ENCODE assay signal across 9 cellular contexts in genomic region chr10:127945335-127945734, GRCh38. TPM values are rescaled to one million over a fixed set of nuclear protein-coding genes. Genes with fewer than 3 reads are reported as not detected.
A peak's percentile ranks its signal among the peaks of the same experiment; 100 is the strongest.
DNase-seq lines count a peak whose midpoint lies in the region; ATAC-seq, FAIRE-seq and TF ChIP-seq lines count a peak whose summit lies in the region.
"Had no signal": no experiment of that assay in that cellular context is flagged by ENCODE, and none has a peak within 500 bp of the region (broad histone marks: within the 10 kb centered on the region; RNA-seq: fewer than 3 reads in every experiment).

No MANE protein-coding gene starts in this region.

- H3K4me3 ChIP-seq in Jurkat, Clone E6-1 (ENCODE audit: low read length) = no peak overlapping the region
- H3K4me3 ChIP-seq in GM12878 (no peak overlapping the region), aorta (ENCODE audit: low read length in 2 of 2) (no peak overlapping the region)

- no TSS peak for BruUV-seq in GM12878 (replicated peaks; lab: Mats Ljungman, UMichigan)

- H2AFZ ChIP-seq in GM12878 (ENCODE audit: control insufficient read depth, low read depth, low read length) = no peak overlapping the region

- peak overlapping the region in 3 of 6 donors; percentile 8 to 67 (median 29) for H3K27ac Mint-ChIP-seq in naive B cell
- H3K27ac Mint-ChIP-seq: nephron had no signal

- H3K4me2 ChIP-seq in GM12878 (ENCODE audit: control insufficient read depth, insufficient read depth) = no peak overlapping the region

- no peaks in the 10 kb centered on the region for H3K36me3 ChIP-seq in GM12878 (ENCODE audit: control insufficient read depth in 2 of 2, insufficient read depth in 2 of 2, low read length in 1 of 2)
- H3K36me3 ChIP-seq in aorta (ENCODE audit: control insufficient read depth in 1 of 2, insufficient read depth in 2 of 2, low read length in 1 of 2) = no peaks in the 10 kb centered on the region

- H3K4me1 Mint-ChIP-seq in naive B cell = peaks cover 14 to 17% (median 17%) of the 10 kb centered on the region in 3 donors
- H3K4me1 Mint-ChIP-seq: nephron had no signal

- DNase-seq in Jurkat, Clone E6-1 (ENCODE audit: low read depth, low spot score) = peak; percentile 79
- DNase-seq in GM12878 (ENCODE audit: low read depth, low spot score) = no peak
- DNase-seq in naive B cell = peak; percentile 21
- DNase-seq in aorta = no peak
- DNase-seq in NCI-H510A treated with DMSO at 0.1 percent for 48 hours (lab: John Stamatoyannopoulos, UW) = no peak

- 0% methylated on average over 2 of the region's 2 CpGs for WGBS in GM12878 (ENCODE audit: insufficient coverage, insufficient replicate concordance, low lambda C conversion rate, missing lambda C conversion rate)
- WGBS in aorta, 2 donors = 83 to 92% methylated on average over 2 of the region's 2 CpGs

- POLR2A ChIA-PET in GM12878 (lab: Charles Lee) = no interaction called here

- in situ Hi-C loops in GM12878 (cut with MboI) = no loop called here

- TF ChIP-seq POLR2A in GM12878 (IDR thresholded peaks at IDR 0.05; ENCODE audit: low read depth, low read length) = no peak

- H3K27ac ChIP-seq in GM12878 (ENCODE audit: control insufficient read depth, insufficient read depth) (no peak overlapping the region), aorta (ENCODE audit: low read depth in 1 of 2, low read length in 2 of 2) (no peak overlapping the region)

- H4K20me1 ChIP-seq in GM12878 (ENCODE audit: control insufficient read depth, insufficient read depth) = no peaks in the 10 kb centered on the region

- intact Hi-C loops in GM12878 (cut with micrococcal nuclease; ENCODE audit: unreplicated experiment) (no loop called here), aorta (cut with DNase I) (no loop called here)

- SMC1A ChIA-PET in GM12878 (lab: Charles Lee; ENCODE audit: uncharacterized antibody, unreplicated experiment) = no interaction called here

- no peak for FAIRE-seq in GM12878 (lab: Jason Lieb, UNC)

- H3K9me3 ChIP-seq in GM12878 (replicated peaks; ENCODE audit: control insufficient read depth, insufficient read depth, low read length) (no peaks in the 10 kb centered on the region), aorta (ENCODE audit: control insufficient read depth, low read length) (no peaks in the 10 kb centered on the region)

- H3K27me3 ChIP-seq in GM12878 (replicated peaks in 1 of 2; ENCODE audit: control insufficient read depth in 2 of 2, insufficient read depth in 2 of 2, low read length in 1 of 2) (no peaks in the 10 kb centered on the region), aorta (ENCODE audit: control insufficient read depth in 1 of 2, insufficient read depth in 2 of 2, low read length in 1 of 2) (no peaks in the 10 kb centered on the region)

- RAD21 ChIA-PET in GM12878 (lab: Charles Lee; ENCODE audit: unreplicated experiment) = no interaction called here

- peaks cover 0 to 7% (median 0%) of the 10 kb centered on the region in 7 donors for H3K9me3 Mint-ChIP-seq in naive B cell
- H3K9me3 Mint-ChIP-seq: nephron had no signal

- peak; percentile 69 for ATAC-seq in GM18511 (IDR thresholded peaks at IDR 0.05; ENCODE audit: unreplicated experiment)
- no peak for ATAC-seq in GM12878
- peak; percentile 56 to 57 for ATAC-seq in naive B cell (ENCODE audit: low read depth in 2 of 2)
- no peak for ATAC-seq in GM21526 (IDR thresholded peaks at IDR 0.05; ENCODE audit: low FRiP score, unreplicated experiment)
- no peak for ATAC-seq in aorta (ENCODE audit: low FRiP score)
- no peak for ATAC-seq in GM21717 (IDR thresholded peaks at IDR 0.05; ENCODE audit: unreplicated experiment)

- TF ChIP-seq CTCF in GM12878 (IDR thresholded peaks at IDR 0.05 in 2 of 3, conservative IDR thresholded peaks at IDR 0.05 in 1 of 3; ENCODE audit: control insufficient read depth in 2 of 3, extremely low read depth in 1 of 3, insufficient read depth in 1 of 3, low read depth in 3 of 3, low read length in 3 of 3) = no peak

- TF ChIP-seq RAD21 in GM12878 (IDR thresholded peaks at IDR 0.05; ENCODE audit: insufficient read depth, low read depth, low read length) = no peak

- no peak for TF ChIP-seq EP300 in GM12878 (IDR thresholded peaks at IDR 0.05; ENCODE audit: borderline replicate concordance in 1 of 2, control insufficient read depth in 1 of 2, low read depth in 2 of 2, low read length in 2 of 2)

- H3K27me3 Mint-ChIP-seq in naive B cell = peaks cover 6 to 34% (median 11%) of the 10 kb centered on the region in 3 donors

- H3K4me1 ChIP-seq in GM12878 (ENCODE audit: control insufficient read depth, insufficient read depth, low read length) (no peaks in the 10 kb centered on the region), aorta (ENCODE audit: control insufficient read depth in 1 of 2, insufficient read depth in 2 of 2, low read length in 2 of 2) (peaks cover 0 to 5% of the 10 kb centered on the region in 2 donors)

- no peak overlapping the region for H3K9ac ChIP-seq in GM12878 (ENCODE audit: control insufficient read depth, insufficient read depth, low read length)

- no peaks in the 10 kb centered on the region for H3K36me3 Mint-ChIP-seq in naive B cell

- CTCF ChIA-PET in GM12878 (lab: Yijun Ruan, JAX) = no interaction called here

- no peaks in the 10 kb centered on the region for H3K79me2 ChIP-seq in GM12878 (ENCODE audit: control insufficient read depth, insufficient read depth, low read length)

- no peak overlapping the region for H3K4me3 Mint-ChIP-seq in naive B cell
- H3K4me3 Mint-ChIP-seq: nephron had no signal

TF ChIP-seq in GM12878, 131 proteins besides CTCF, POLR2A, EP300 and RAD21:
- peak; percentile 16 for TF ChIP-seq MEF2B (IDR thresholded peaks at IDR 0.05; ENCODE audit: partially characterized antibody, poor library complexity, severe bottlenecking)
- no peak for TF ChIP-seq KDM1A (IDR thresholded peaks at IDR 0.05; ENCODE audit: borderline replicate concordance)

RNA-seq across cellular contexts. Expression of gene PTPRE, which starts 38.4 kb away (rescaled TPM):
- 15.6 TPM for polyA plus RNA-seq in Jurkat, Clone E6-1 (2012; ENCODE audit: insufficient read depth, insufficient read length)
- 21.2 and 27.6 TPM in 2 replicates for total RNA-seq in GM12878 (2013; cell fraction: nucleolus; rRNA removed)
- total RNA-seq in GM12878 (2014; rRNA removed) = 3.8 and 5.2 TPM in 2 replicates
- 2.9 TPM in 2 replicates for total RNA-seq in GM12878 (2014; rRNA removed; fragmentation: Illumina TruSeq; extraction: Trizol)
- 6.3 and 7.8 TPM in 2 replicates for total RNA-seq in GM12878 (2021)
- 1.4 TPM for polyA plus RNA-seq in GM12878 (2011; ENCODE audit: low read depth)
- 5.3 and 7.6 TPM in 2 replicates for polyA plus RNA-seq in GM12878 (2011; rRNA removed)
- polyA plus RNA-seq in GM12878 (2011; cell fraction: cytosol; rRNA removed) = 6.5 and 7.8 TPM in 2 replicates
- polyA plus RNA-seq in GM12878 (2011; cell fraction: nucleus; rRNA removed) = 40.9 and 44.2 TPM in 2 replicates
- 2.5 and 2.8 TPM in 2 replicates for polyA plus RNA-seq in GM12878 (2012)
- polyA plus RNA-seq in GM12878 (2014; fragmentation: Illumina TruSeq; extraction: Trizol) = 3.5 and 4.1 TPM in 2 replicates
- polyA plus RNA-seq in GM12878 (2014; fragmentation: Nextera tagmentation; extraction: Ambion mirVana) = 1 to 10 TPM; 5.8 to 6.7 TPM
- 2.7 and 3.1 TPM in 2 replicates for polyA plus RNA-seq in GM12878 (2014; rRNA removed)
- 1 to 10 TPM; 5.7 to 6.4 TPM for polyA plus RNA-seq in GM12878 (2016; fragmentation: Nextera tagmentation; extraction: Ambion mirVana)
- polyA minus RNA-seq in GM12878 (2011; rRNA and poly(A)+ RNA removed) = 7.6 and 11.6 TPM in 2 replicates
- 5.6 and 7.2 TPM in 2 replicates for polyA minus RNA-seq in GM12878 (2011; cell fraction: cytosol; rRNA and poly(A)+ RNA removed)
- polyA minus RNA-seq in GM12878 (2011; cell fraction: nucleus; rRNA and poly(A)+ RNA removed) = 17.8 and 36.2 TPM in 2 replicates
- polyA plus RNA-seq in naive B cell (ENCODE audit: low read depth in 6 of 6) = 10 to 100 TPM in 3 of 6 donors, 1 to 10 TPM in 3; 6.0 to 15.9 (median 9.9) TPM
- total RNA-seq in aorta = 10 to 100 TPM; 41.3 to 46.0 TPM
- polyA plus RNA-seq in aorta = 1 to 10 TPM; 4.9 to 5.6 TPM

RNA-seq across cellular contexts. Expression of gene CLRN3, which starts 52.6 kb away (rescaled TPM):
- polyA plus RNA-seq in Jurkat, Clone E6-1 (2012; ENCODE audit: insufficient read depth, insufficient read length) = not detected
- total RNA-seq in GM12878 (2013; cell fraction: nucleolus; rRNA removed) = not detected in 2 replicates
- not detected in 2 replicates for total RNA-seq in GM12878 (2014; rRNA removed)
- total RNA-seq in GM12878 (2014; rRNA removed; fragmentation: Illumina TruSeq; extraction: Trizol) = not detected in 2 replicates
- total RNA-seq in GM12878 (2021) = not detected in 2 replicates
- polyA plus RNA-seq in GM12878 (2011; ENCODE audit: low read depth) = not detected
- not detected in 2 replicates for polyA plus RNA-seq in GM12878 (2011; rRNA removed)
- polyA plus RNA-seq in GM12878 (2011; cell fraction: cytosol; rRNA removed) = not detected in 2 replicates
- polyA plus RNA-seq in GM12878 (2011; cell fraction: nucleus; rRNA removed) = not detected in 2 replicates
- polyA plus RNA-seq in GM12878 (2012) = not detected in 2 replicates
- not detected in 2 replicates for polyA plus RNA-seq in GM12878 (2014; fragmentation: Illumina TruSeq; extraction: Trizol)
- polyA plus RNA-seq in GM12878 (2014; fragmentation: Nextera tagmentation; extraction: Ambion mirVana) = not detected
- polyA plus RNA-seq in GM12878 (2014; rRNA removed) = not detected in 2 replicates
- not detected for polyA plus RNA-seq in GM12878 (2016; fragmentation: Nextera tagmentation; extraction: Ambion mirVana)
- not detected in 2 replicates for polyA minus RNA-seq in GM12878 (2011; rRNA and poly(A)+ RNA removed)
- not detected in 2 replicates for polyA minus RNA-seq in GM12878 (2011; cell fraction: cytosol; rRNA and poly(A)+ RNA removed)
- not detected in 2 replicates for polyA minus RNA-seq in GM12878 (2011; cell fraction: nucleus; rRNA and poly(A)+ RNA removed)
- polyA plus RNA-seq in naive B cell (ENCODE audit: low read depth in 6 of 6) = not detected
- not detected for total RNA-seq in aorta
- 1 to 10 TPM in 1 of 2 donors, not detected in 1; 6.3 TPM for polyA plus RNA-seq in aorta

Comparison
In these comparisons a context has a peak if more than half of its experiments do, and no peak if none do; other contexts are left out.
1. ATAC-seq: peak in GM18511 (single experiment) and naive B cell (2 of 2); none in GM12878 (single experiment), GM21526 (single experiment), aorta (single experiment) and GM21717 (single experiment).
2. DNase-seq: peak in Jurkat, Clone E6-1 (single experiment) and naive B cell (single experiment); none in GM12878 (single experiment), aorta (0 of 2) and NCI-H510A treated with DMSO at 0.1 percent for 48 hours (single experiment).